In genomic region chr2:28620371-28620793, GRCh38 we compare ENCODE assay signal across 8 cellular contexts.
A peak's percentile ranks its signal among the peaks of the same experiment; 100 is the strongest.
DNase-seq lines count a peak whose midpoint lies in the region; ATAC-seq and TF ChIP-seq lines count a peak whose summit lies in the region.

No MANE protein-coding gene starts in this region.

- H3K9me3 ChIP-seq in mammary epithelial cell (replicated peaks; ENCODE audit: insufficient read depth, low read length) (no peaks in the 10 kb centered on the region), breast epithelium (no peaks in the 10 kb centered on the region)

- POLR2A ChIA-PET in MCF 10A (lab: Yijun Ruan, JAX), result interaction anchor here (1.9 kb wide), 2 partner anchors 10 to 135 kb away, joined by 5 to 8 read pairs; no protein-coding TSS in a partner anchor

- H3K27me3 ChIP-seq in mammary epithelial cell (ENCODE audit: insufficient read depth, low read length) (no peaks in the 10 kb centered on the region), breast epithelium (no peaks in the 10 kb centered on the region)

- H3K4me3 Mint-ChIP-seq in MCF 10A (ENCODE audit: unreplicated experiment), result no peak overlapping the region
- H3K4me3 Mint-ChIP-seq in natural killer cell, result no peak overlapping the region

- H3K36me3 ChIP-seq in mammary epithelial cell (ENCODE audit: insufficient read depth, low read length) (no peaks in the 10 kb centered on the region), breast epithelium (no peaks in the 10 kb centered on the region), urinary bladder (ENCODE audit: insufficient read depth) (no peaks in the 10 kb centered on the region)

- H3K27me3 Mint-ChIP-seq in MCF 10A (ENCODE audit: insufficient read depth, unreplicated experiment) (no peaks in the 10 kb centered on the region), natural killer cell (ENCODE audit: low read depth in 2 of 2) (no peaks in the 10 kb centered on the region)

- H3K4me2 ChIP-seq in mammary epithelial cell (ENCODE audit: insufficient read depth, low read depth, low read length), result no peak overlapping the region

- no peaks in the 10 kb centered on the region for H3K9me3 Mint-ChIP-seq in MCF 10A (ENCODE audit: unreplicated experiment)
- H3K9me3 Mint-ChIP-seq in natural killer cell, result no peaks in the 10 kb centered on the region

- dilution Hi-C loops in mammary epithelial cell (cut with HindIII; ENCODE audit: low sequenced_read_pairs), result no loop called here

- peaks cover 27% of the 10 kb centered on the region for H3K4me1 Mint-ChIP-seq in MCF 10A (ENCODE audit: insufficient read depth, unreplicated experiment)
- H3K4me1 Mint-ChIP-seq in natural killer cell, result peaks cover 57 to 61% of the 10 kb centered on the region in 2 donors

- H3K4me1 ChIP-seq in mammary epithelial cell (ENCODE audit: insufficient read depth, low read length) (peaks cover 22% of the 10 kb centered on the region), breast epithelium (peaks cover 0 to 4% of the 10 kb centered on the region in 2 donors), urinary bladder (ENCODE audit: insufficient read depth) (no peaks in the 10 kb centered on the region)

- H3K27ac ChIP-seq in mammary epithelial cell (ENCODE audit: insufficient read depth, low read depth, low read length) (no peak overlapping the region), breast epithelium (peak overlapping the region; percentile 91 to 94), urinary bladder (ENCODE audit: low read depth) (peak overlapping the region; percentile 81)

- DNase-seq in MCF 10A (ENCODE audit: unreplicated experiment), result no peak
- DNase-seq in mammary epithelial cell, result no peak
- no peak for DNase-seq in breast epithelium (ENCODE audit: low spot score in 2 of 2)
- no peak for DNase-seq in natural killer cell
- no peak for DNase-seq in left colon
- DNase-seq in NCI-H1105 treated with DMSO at 0.1 percent for 48 hours (lab: John Stamatoyannopoulos, UW), result no peak

- no peak overlapping the region for H2AFZ ChIP-seq in mammary epithelial cell (ENCODE audit: low read depth, low read length)

- TF ChIP-seq CTCF in MCF 10A (IDR thresholded peaks at IDR 0.05; ENCODE audit: unreplicated experiment) (no peak), mammary epithelial cell (conservative IDR thresholded peaks at IDR 0.05 in 1 of 2, IDR thresholded peaks at IDR 0.05 in 1 of 2; ENCODE audit: extremely low read depth in 1 of 2, insufficient read depth in 1 of 2, low read depth in 1 of 2, low read length in 2 of 2) (no peak), breast epithelium (IDR thresholded peaks at IDR 0.05) (no peak), natural killer cell (IDR thresholded peaks at IDR 0.05) (no peak)

- no peaks in the 10 kb centered on the region for H4K20me1 ChIP-seq in mammary epithelial cell (ENCODE audit: insufficient read depth, low read length)

- CTCF ChIA-PET in MCF 10A (lab: Yijun Ruan, JAX), result no interaction called here
- CTCF ChIA-PET in mammary epithelial cell (lab: Charles Lee; ENCODE audit: low non-redundant PET), result no interaction called here

- TF ChIP-seq POLR2A in breast epithelium (IDR thresholded peaks at IDR 0.05), result no peak

- H3K27ac Mint-ChIP-seq in MCF 10A (ENCODE audit: low read depth, unreplicated experiment), result peak overlapping the region; percentile 98
- H3K27ac Mint-ChIP-seq in natural killer cell, result peak overlapping the region; percentile 91 to 94

- in situ Hi-C loops in mammary epithelial cell (cut with MboI; ENCODE audit: low sequenced_read_pairs in 2 of 2), result no loop called here

- BruUV-seq in MCF 10A (replicated peaks; lab: Mats Ljungman, UMichigan) (no TSS peak), mammary epithelial cell (replicated peaks; lab: Mats Ljungman, UMichigan) (no TSS peak)

- ATAC-seq in natural killer cell (no peak), GM21717 (IDR thresholded peaks at IDR 0.05; ENCODE audit: unreplicated experiment) (no peak), left colon (no peak)

- H3K36me3 Mint-ChIP-seq in MCF 10A (ENCODE audit: insufficient read depth, unreplicated experiment) (no peaks in the 10 kb centered on the region), natural killer cell (no peaks in the 10 kb centered on the region)

- 100% methylated on average over 3 of the region's 5 CpGs for WGBS in mammary epithelial cell (ENCODE audit: low coverage, missing lambda C conversion rate)
- WGBS in urinary bladder, result 85% methylated on average over 5 of the region's 5 CpGs

- H3K9ac ChIP-seq in mammary epithelial cell (ENCODE audit: insufficient read depth, low read length), result no peak overlapping the region

- H3K4me3 ChIP-seq in mammary epithelial cell (replicated peaks in 1 of 3; ENCODE audit: insufficient read depth in 1 of 3, low read depth in 2 of 3, low read length in 3 of 3), result no peak overlapping the region
- H3K4me3 ChIP-seq in breast epithelium, result no peak overlapping the region
- H3K4me3 ChIP-seq in urinary bladder (ENCODE audit: low read depth, low read length), result no peak overlapping the region

- intact Hi-C loops in MCF 10A (cut with micrococcal nuclease) (no loop called here), mammary epithelial cell (cut with micrococcal nuclease) (no loop called here), breast epithelium (cut with DNase I; ENCODE audit: low total_unique reads) (no loop called here), natural killer cell (cut with micrococcal nuclease) (loop anchor here (2.0 to 10.0 kb wide), 4 partner anchors 26 to 394 kb away; partner anchors contain the start of gene PPP1CB), left colon (cut with DNase I, micrococcal nuclease) (loop anchor here in 1 of 2 donors (5.0 kb wide), 2 partner anchors 42 to 132 kb away; partner anchors contain the start of gene PPP1CB)

- H3K79me2 ChIP-seq in mammary epithelial cell (ENCODE audit: insufficient read depth, low read length), result no peaks in the 10 kb centered on the region
